Comparison of ENCODE assay signal across 1 cellular context in the genomic region with DNA sequence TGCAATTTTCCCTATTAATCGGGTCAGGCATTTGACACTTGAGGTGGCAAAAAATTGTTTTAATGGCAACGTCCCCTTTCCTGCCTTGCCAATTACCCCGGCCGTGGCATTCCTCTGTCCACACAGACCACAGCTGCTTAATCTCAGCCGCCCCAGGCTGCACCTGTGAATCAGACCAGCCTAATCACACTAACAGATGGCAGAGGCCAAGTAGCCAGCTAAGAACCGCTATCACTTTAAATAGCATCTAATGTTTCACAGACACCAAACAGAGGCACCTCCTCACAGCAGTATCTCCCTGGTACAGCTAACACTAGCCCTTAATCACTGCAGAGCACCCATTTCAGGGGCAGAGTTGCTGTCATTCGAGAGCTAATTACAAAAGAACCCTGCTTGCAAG.
TF ChIP-seq lines count a peak whose summit lies in the region.

No MANE protein-coding gene starts in this region.

TF ChIP-seq in GM23338, 12 proteins besides CTCF, POLR2A, EP300 and RAD21:
- TF ChIP-seq, protein P1, sequence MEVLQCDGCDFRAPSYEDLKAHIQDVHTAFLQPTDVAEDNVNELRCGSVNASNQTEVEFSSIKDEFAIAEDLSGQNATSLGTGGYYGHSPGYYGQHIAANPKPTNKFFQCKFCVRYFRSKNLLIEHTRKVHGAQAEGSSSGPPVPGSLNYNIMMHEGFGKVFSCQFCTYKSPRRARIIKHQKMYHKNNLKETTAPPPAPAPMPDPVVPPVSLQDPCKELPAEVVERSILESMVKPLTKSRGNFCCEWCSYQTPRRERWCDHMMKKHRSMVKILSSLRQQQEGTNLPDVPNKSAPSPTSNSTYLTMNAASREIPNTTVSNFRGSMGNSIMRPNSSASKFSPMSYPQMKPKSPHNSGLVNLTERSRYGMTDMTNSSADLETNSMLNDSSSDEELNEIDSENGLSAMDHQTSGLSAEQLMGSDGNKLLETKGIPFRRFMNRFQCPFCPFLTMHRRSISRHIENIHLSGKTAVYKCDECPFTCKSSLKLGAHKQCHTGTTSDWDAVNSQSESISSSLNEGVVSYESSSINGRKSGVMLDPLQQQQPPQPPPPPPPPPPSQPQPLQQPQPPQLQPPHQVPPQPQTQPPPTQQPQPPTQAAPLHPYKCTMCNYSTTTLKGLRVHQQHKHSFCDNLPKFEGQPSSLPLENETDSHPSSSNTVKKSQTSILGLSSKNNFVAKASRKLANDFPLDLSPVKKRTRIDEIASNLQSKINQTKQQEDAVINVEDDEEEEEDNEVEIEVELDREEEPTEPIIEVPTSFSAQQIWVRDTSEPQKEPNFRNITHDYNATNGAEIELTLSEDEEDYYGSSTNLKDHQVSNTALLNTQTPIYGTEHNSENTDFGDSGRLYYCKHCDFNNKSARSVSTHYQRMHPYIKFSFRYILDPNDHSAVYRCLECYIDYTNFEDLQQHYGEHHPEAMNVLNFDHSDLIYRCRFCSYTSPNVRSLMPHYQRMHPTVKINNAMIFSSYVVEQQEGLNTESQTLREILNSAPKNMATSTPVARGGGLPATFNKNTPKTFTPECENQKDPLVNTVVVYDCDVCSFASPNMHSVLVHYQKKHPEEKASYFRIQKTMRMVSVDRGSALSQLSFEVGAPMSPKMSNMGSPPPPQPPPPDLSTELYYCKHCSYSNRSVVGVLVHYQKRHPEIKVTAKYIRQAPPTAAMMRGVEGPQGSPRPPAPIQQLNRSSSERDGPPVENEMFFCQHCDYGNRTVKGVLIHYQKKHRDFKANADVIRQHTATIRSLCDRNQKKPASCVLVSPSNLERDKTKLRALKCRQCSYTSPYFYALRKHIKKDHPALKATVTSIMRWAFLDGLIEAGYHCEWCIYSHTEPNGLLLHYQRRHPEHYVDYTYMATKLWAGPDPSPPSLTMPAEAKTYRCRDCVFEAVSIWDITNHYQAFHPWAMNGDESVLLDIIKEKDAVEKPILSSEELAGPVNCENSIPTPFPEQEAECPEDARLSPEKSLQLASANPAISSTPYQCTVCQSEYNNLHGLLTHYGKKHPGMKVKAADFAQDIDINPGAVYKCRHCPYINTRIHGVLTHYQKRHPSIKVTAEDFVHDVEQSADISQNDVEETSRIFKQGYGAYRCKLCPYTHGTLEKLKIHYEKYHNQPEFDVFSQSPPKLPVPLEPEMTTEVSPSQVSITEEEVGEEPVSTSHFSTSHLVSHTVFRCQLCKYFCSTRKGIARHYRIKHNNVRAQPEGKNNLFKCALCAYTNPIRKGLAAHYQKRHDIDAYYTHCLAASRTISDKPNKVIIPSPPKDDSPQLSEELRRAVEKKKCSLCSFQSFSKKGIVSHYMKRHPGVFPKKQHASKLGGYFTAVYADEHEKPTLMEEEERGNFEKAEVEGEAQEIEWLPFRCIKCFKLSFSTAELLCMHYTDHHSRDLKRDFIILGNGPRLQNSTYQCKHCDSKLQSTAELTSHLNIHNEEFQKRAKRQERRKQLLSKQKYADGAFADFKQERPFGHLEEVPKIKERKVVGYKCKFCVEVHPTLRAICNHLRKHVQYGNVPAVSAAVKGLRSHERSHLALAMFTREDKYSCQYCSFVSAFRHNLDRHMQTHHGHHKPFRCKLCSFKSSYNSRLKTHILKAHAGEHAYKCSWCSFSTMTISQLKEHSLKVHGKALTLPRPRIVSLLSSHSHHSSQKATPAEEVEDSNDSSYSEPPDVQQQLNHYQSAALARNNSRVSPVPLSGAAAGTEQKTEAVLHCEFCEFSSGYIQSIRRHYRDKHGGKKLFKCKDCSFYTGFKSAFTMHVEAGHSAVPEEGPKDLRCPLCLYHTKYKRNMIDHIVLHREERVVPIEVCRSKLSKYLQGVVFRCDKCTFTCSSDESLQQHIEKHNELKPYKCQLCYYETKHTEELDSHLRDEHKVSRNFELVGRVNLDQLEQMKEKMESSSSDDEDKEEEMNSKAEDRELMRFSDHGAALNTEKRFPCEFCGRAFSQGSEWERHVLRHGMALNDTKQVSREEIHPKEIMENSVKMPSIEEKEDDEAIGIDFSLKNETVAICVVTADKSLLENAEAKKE (CRISPR knock-in tag; IDR thresholded peaks at IDR 0.05), result no peak
- no peak for TF ChIP-seq JUNB (IDR thresholded peaks at IDR 0.05; ENCODE audit: unreplicated experiment)
- TF ChIP-seq STAT1 (IDR thresholded peaks at IDR 0.05; ENCODE audit: unreplicated experiment), result no peak
- TF ChIP-seq POLR2AphosphoS5 (IDR thresholded peaks at IDR 0.05; ENCODE audit: low read depth), result no peak
- TF ChIP-seq EZH2phosphoT487 (IDR thresholded peaks at IDR 0.05; ENCODE audit: unreplicated experiment), result no peak
- TF ChIP-seq EZH2 (IDR thresholded peaks at IDR 0.05; ENCODE audit: low read depth, unreplicated experiment), result no peak
- TF ChIP-seq, protein P2, sequence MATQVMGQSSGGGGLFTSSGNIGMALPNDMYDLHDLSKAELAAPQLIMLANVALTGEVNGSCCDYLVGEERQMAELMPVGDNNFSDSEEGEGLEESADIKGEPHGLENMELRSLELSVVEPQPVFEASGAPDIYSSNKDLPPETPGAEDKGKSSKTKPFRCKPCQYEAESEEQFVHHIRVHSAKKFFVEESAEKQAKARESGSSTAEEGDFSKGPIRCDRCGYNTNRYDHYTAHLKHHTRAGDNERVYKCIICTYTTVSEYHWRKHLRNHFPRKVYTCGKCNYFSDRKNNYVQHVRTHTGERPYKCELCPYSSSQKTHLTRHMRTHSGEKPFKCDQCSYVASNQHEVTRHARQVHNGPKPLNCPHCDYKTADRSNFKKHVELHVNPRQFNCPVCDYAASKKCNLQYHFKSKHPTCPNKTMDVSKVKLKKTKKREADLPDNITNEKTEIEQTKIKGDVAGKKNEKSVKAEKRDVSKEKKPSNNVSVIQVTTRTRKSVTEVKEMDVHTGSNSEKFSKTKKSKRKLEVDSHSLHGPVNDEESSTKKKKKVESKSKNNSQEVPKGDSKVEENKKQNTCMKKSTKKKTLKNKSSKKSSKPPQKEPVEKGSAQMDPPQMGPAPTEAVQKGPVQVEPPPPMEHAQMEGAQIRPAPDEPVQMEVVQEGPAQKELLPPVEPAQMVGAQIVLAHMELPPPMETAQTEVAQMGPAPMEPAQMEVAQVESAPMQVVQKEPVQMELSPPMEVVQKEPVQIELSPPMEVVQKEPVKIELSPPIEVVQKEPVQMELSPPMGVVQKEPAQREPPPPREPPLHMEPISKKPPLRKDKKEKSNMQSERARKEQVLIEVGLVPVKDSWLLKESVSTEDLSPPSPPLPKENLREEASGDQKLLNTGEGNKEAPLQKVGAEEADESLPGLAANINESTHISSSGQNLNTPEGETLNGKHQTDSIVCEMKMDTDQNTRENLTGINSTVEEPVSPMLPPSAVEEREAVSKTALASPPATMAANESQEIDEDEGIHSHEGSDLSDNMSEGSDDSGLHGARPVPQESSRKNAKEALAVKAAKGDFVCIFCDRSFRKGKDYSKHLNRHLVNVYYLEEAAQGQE (IDR thresholded peaks at IDR 0.05; ENCODE audit: unreplicated experiment), result no peak
- no peak for TF ChIP-seq ZNF331 (CRISPR knock-in tag; IDR thresholded peaks at IDR 0.05; ENCODE audit: low read depth)
- no peak for TF ChIP-seq ZNF114 (CRISPR knock-in tag; IDR thresholded peaks at IDR 0.05)
- TF ChIP-seq NANOG (IDR thresholded peaks at IDR 0.05; ENCODE audit: borderline replicate concordance), result no peak
- TF ChIP-seq, protein P3, sequence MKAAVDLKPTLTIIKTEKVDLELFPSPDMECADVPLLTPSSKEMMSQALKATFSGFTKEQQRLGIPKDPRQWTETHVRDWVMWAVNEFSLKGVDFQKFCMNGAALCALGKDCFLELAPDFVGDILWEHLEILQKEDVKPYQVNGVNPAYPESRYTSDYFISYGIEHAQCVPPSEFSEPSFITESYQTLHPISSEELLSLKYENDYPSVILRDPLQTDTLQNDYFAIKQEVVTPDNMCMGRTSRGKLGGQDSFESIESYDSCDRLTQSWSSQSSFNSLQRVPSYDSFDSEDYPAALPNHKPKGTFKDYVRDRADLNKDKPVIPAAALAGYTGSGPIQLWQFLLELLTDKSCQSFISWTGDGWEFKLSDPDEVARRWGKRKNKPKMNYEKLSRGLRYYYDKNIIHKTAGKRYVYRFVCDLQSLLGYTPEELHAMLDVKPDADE (IDR thresholded peaks at IDR 0.05), result no peak
- TF ChIP-seq CREB1 (CRISPR knock-in tag; IDR thresholded peaks at IDR 0.05; ENCODE audit: low read depth), result no peak
